Comparison of ENCODE assay signal across 16 cellular contexts in the genomic region with DNA sequence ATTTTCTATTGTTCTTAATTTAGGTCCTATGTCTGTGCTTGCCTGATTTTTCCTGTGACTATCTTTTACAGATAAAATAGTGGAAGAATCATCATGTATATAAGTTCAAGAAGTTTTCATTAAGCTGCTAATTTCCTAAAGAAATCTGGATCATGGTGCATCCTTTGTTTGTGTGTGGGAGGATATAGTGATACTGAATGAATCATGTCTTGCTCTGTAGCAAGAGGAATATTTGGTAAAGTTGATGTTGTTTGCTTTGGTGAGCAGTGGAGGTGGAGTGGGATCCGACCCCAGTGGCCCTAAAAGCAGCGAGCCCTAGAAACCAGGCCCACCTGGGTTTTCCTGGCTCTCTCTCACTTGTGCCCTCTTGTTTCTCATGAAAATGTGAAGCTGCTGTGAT.
DNase-seq lines count a peak whose midpoint lies in the region; ATAC-seq and TF ChIP-seq lines count a peak whose summit lies in the region.
"Had no signal": no experiment of that assay in that cellular context is flagged by ENCODE, and none has a peak within 500 bp of the region (broad histone marks: within the 10 kb centered on the region; RNA-seq: fewer than 3 reads in every experiment).

No MANE protein-coding gene starts in this region.

- TF ChIP-seq CTCF in left ventricle myocardium inferior (IDR thresholded peaks at IDR 0.05; ENCODE audit: borderline replicate concordance), result no peak
- TF ChIP-seq CTCF in right atrium auricular region (IDR thresholded peaks at IDR 0.05), result no peak
- no peak for TF ChIP-seq CTCF in dorsolateral prefrontal cortex (IDR thresholded peaks at IDR 0.05 in 54 of 56, conservative IDR thresholded peaks at IDR 0.05 in 2 of 56; ENCODE audit: low read depth in 1 of 56, partially characterized antibody in 56 of 56)
- no peak for TF ChIP-seq CTCF in nephron progenitor cell (IDR thresholded peaks at IDR 0.05)
- TF ChIP-seq CTCF in body of pancreas (IDR thresholded peaks at IDR 0.05), result no peak
- TF ChIP-seq CTCF in lower lobe of right lung (IDR thresholded peaks at IDR 0.05), result no peak

- peak overlapping the region; percentile 5 for H3K27ac Mint-ChIP-seq in nephron progenitor cell
- H3K27ac Mint-ChIP-seq: activated naive CD8-positive, alpha-beta T cell treated with anti-CD3 and anti-CD28 coated beads for 36 hours; dendritic cell treated with granulocyte-macrophage colony-stimulating factor and Interleukin-4, amounts not matched to agents 40 ng/mL and 50 ng/mL, for 4 days; stimulated activated naive CD8-positive, alpha-beta T cell treated with anti-CD3 and anti-CD28 coated beads, Interleukin-15, Interleukin-2, amounts not matched to agents 100 ng/mL and 50 ng/mL, for 24 hours had no signal

- no peak for TF ChIP-seq POLR2A in body of pancreas (IDR thresholded peaks at IDR 0.05)

- peaks cover 51% of the 10 kb centered on the region for H3K4me1 Mint-ChIP-seq in nephron progenitor cell

- H3K4me1 ChIP-seq in left ventricle myocardium inferior, result peaks cover 97% of the 10 kb centered on the region
- H3K4me1 ChIP-seq in right atrium auricular region, result peaks cover 0 to 56% of the 10 kb centered on the region in 2 donors
- peaks cover 34% of the 10 kb centered on the region for H3K4me1 ChIP-seq in body of pancreas
- peaks cover 68% of the 10 kb centered on the region for H3K4me1 ChIP-seq in lower lobe of right lung

- no peaks in the 10 kb centered on the region for H3K27me3 ChIP-seq in left ventricle myocardium inferior (ENCODE audit: low read depth)
- H3K27me3 ChIP-seq in right atrium auricular region, result no peaks in the 10 kb centered on the region
- H3K27me3 ChIP-seq in dorsolateral prefrontal cortex, result no peaks in the 10 kb centered on the region
- H3K27me3 ChIP-seq in body of pancreas, result no peaks in the 10 kb centered on the region
- no peaks in the 10 kb centered on the region for H3K27me3 ChIP-seq in lower lobe of right lung (ENCODE audit: low read depth)

- peak overlapping the region; percentile 73 for H3K27ac ChIP-seq in left ventricle myocardium inferior (replicated peaks)
- H3K27ac ChIP-seq in right atrium auricular region, result peak overlapping the region in 1 of 2 donors; percentile 18
- H3K27ac ChIP-seq in dorsolateral prefrontal cortex, result peak overlapping the region in 41 of 59 donors; percentile 6 to 91 (median 69)
- no peak overlapping the region for H3K27ac ChIP-seq in body of pancreas
- H3K27ac ChIP-seq in lower lobe of right lung, result no peak overlapping the region

- WGBS in body of pancreas, 2 donors, result 88 to 91% methylated on average over 2 of the region's 2 CpGs

- H3K4me3 ChIP-seq in left ventricle myocardium inferior (no peak overlapping the region), right atrium auricular region (no peak overlapping the region), dorsolateral prefrontal cortex (no peak overlapping the region), body of pancreas (no peak overlapping the region), lower lobe of right lung (no peak overlapping the region)

- H3K36me3 ChIP-seq in left ventricle myocardium inferior (no peaks in the 10 kb centered on the region), right atrium auricular region (no peaks in the 10 kb centered on the region), body of pancreas (replicated peaks in 1 of 2; ENCODE audit: insufficient read depth in 1 of 2, low read depth in 2 of 2) (no peaks in the 10 kb centered on the region), lower lobe of right lung (no peaks in the 10 kb centered on the region)

- intact Hi-C loops in left ventricle myocardium inferior (cut with micrococcal nuclease), result no loop called here
- intact Hi-C loops in dorsolateral prefrontal cortex (cut with DNase I), result no loop called here
- intact Hi-C loops in body of pancreas (cut with DNase I), result no loop called here
- intact Hi-C loops in lower lobe of right lung (cut with DNase I), result no loop called here

- ATAC-seq in GM21447 (IDR thresholded peaks at IDR 0.05; ENCODE audit: unreplicated experiment) (no peak), body of pancreas (no peak), lower lobe of right lung (no peak)
- ATAC-seq: sciatic nerve had no signal

- peaks cover 5% of the 10 kb centered on the region for H3K27me3 Mint-ChIP-seq in nephron progenitor cell (ENCODE audit: low read depth, poor library complexity)
- H3K27me3 Mint-ChIP-seq: activated naive CD8-positive, alpha-beta T cell treated with anti-CD3 and anti-CD28 coated beads for 36 hours; dendritic cell treated with granulocyte-macrophage colony-stimulating factor and Interleukin-4, amounts not matched to agents 40 ng/mL and 50 ng/mL, for 4 days; naive B cell; stimulated activated naive CD8-positive, alpha-beta T cell treated with anti-CD3 and anti-CD28 coated beads, Interleukin-15, Interleukin-2, amounts not matched to agents 100 ng/mL and 50 ng/mL, for 24 hours had no signal

- DNase-seq in left ventricle myocardium inferior (no peak), right atrium auricular region (ENCODE audit: low spot score) (no peak), dorsolateral prefrontal cortex (no peak), nephron progenitor cell (no peak), body of pancreas (no peak), islet precursor cell (no peak), lower lobe of right lung (no peak)
- DNase-seq: activated CD4-positive, CD25-positive, alpha-beta regulatory T cell; activated CD8-positive, alpha-beta memory T cell treated with anti-CD3 and anti-CD28 coated beads, Interleukin-2, amount 50 U/mL, for 4 hours; activated naive CD8-positive, alpha-beta T cell treated with anti-CD3 and anti-CD28 coated beads for 36 hours; naive B cell; NCI-H1092 treated with DMSO at 0.1 percent for 48 hours had no signal

- no peaks in the 10 kb centered on the region for H3K9me3 ChIP-seq in left ventricle myocardium inferior (replicated peaks)
- H3K9me3 ChIP-seq in right atrium auricular region, result no peaks in the 10 kb centered on the region
- no peaks in the 10 kb centered on the region for H3K9me3 ChIP-seq in body of pancreas
- H3K9me3 ChIP-seq in lower lobe of right lung, result no peaks in the 10 kb centered on the region

- H3K4me3 Mint-ChIP-seq in nephron progenitor cell, result no peak overlapping the region
- H3K4me3 Mint-ChIP-seq: activated naive CD8-positive, alpha-beta T cell treated with anti-CD3 and anti-CD28 coated beads for 36 hours; dendritic cell treated with granulocyte-macrophage colony-stimulating factor and Interleukin-4, amounts not matched to agents 40 ng/mL and 50 ng/mL, for 4 days; naive B cell; stimulated activated naive CD8-positive, alpha-beta T cell treated with anti-CD3 and anti-CD28 coated beads, Interleukin-15, Interleukin-2, amounts not matched to agents 100 ng/mL and 50 ng/mL, for 24 hours had no signal

- no peaks in the 10 kb centered on the region for H3K9me3 Mint-ChIP-seq in nephron progenitor cell
- H3K9me3 Mint-ChIP-seq: activated naive CD8-positive, alpha-beta T cell treated with anti-CD3 and anti-CD28 coated beads for 36 hours; dendritic cell treated with granulocyte-macrophage colony-stimulating factor and Interleukin-4, amounts not matched to agents 40 ng/mL and 50 ng/mL, for 4 days; naive B cell; stimulated activated naive CD8-positive, alpha-beta T cell treated with anti-CD3 and anti-CD28 coated beads, Interleukin-15, Interleukin-2, amounts not matched to agents 100 ng/mL and 50 ng/mL, for 24 hours had no signal

- H3K36me3 Mint-ChIP-seq in nephron progenitor cell (ENCODE audit: low read depth), result no peaks in the 10 kb centered on the region
- H3K36me3 Mint-ChIP-seq: naive B cell had no signal

Comparison
In these comparisons a context has a peak if more than half of its experiments do, and no peak if none do; other contexts are left out.
1. H3K27ac ChIP-seq: peak in left ventricle myocardium inferior (single experiment) and dorsolateral prefrontal cortex (41 of 59); none in body of pancreas (0 of 4) and lower lobe of right lung (single experiment).